Comparison of ENCODE assay signal across 8 cellular contexts in genomic region chr2:74199871-74200305, GRCh38. TPM values are rescaled to one million over a fixed set of nuclear protein-coding genes. Genes with fewer than 3 reads are reported as not detected.
DNase-seq lines count a peak whose midpoint lies in the region; ATAC-seq and TF ChIP-seq lines count a peak whose summit lies in the region.

No MANE protein-coding gene starts in this region.

- CTCF ChIA-PET in activated CD4-positive, alpha-beta memory T cell treated with anti-CD3 and anti-CD28 coated beads for 36 hours (lab: Charles Lee), result interaction anchor here (1.3 to 5.1 kb wide), 4 partner anchors 8 to 52 kb away, joined by 3 to 42 read pairs (median 12); partner anchors contain the start of genes BOLA3 and MOB1A

- POLR2A ChIA-PET in activated CD4-positive, alpha-beta memory T cell treated with anti-CD3 and anti-CD28 coated beads for 36 hours (lab: Charles Lee), result interaction anchor here (0.9 to 6.4 kb wide), 6 partner anchors 11 to 462 kb away, joined by 3 to 124 read pairs (median 5); partner anchors contain the start of genes BOLA3 and MOB1A

- H3K4me1 Mint-ChIP-seq in activated CD4-positive, alpha-beta memory T cell treated with anti-CD3 and anti-CD28 coated beads for 36 hours (ENCODE audit: low read depth), result peaks cover 50% of the 10 kb centered on the region
- peaks cover 10% of the 10 kb centered on the region for H3K4me1 Mint-ChIP-seq in glutamatergic neuron (ENCODE audit: low read depth, unreplicated experiment)

- peak; percentile 68 for DNase-seq in activated effector memory CD4-positive, alpha-beta T cell treated with anti-CD3 and anti-CD28 coated beads, Interleukin-2, amount 50 U/mL, for 16 hours
- DNase-seq in activated effector memory CD4-positive, alpha-beta T cell treated with Interleukin-2 at 50 U/mL for 16 hours, result no peak
- peak; percentile 67 for DNase-seq in activated CD4-positive, alpha-beta memory T cell treated with anti-CD3 and anti-CD28 coated beads for 36 hours
- DNase-seq in glutamatergic neuron, result no peak
- peak; percentile 56 for DNase-seq in stimulated activated CD4-positive, alpha-beta T cell treated with anti-CD3 and anti-CD28 coated beads, Interleukin-4, amount 100 ng/mL, for 24 hours
- DNase-seq in EL, result no peak

- intact Hi-C loops in activated CD4-positive, alpha-beta memory T cell treated with anti-CD3 and anti-CD28 coated beads for 36 hours (cut with micrococcal nuclease), result loop anchor here (2.0 kb wide), 3 partner anchors 53 to 273 kb away; partner anchors contain the start of genes BOLA3 and DGUOK

- peak overlapping the region; percentile 99 for H3K4me3 Mint-ChIP-seq in activated CD4-positive, alpha-beta memory T cell treated with anti-CD3 and anti-CD28 coated beads for 36 hours
- H3K4me3 Mint-ChIP-seq in glutamatergic neuron (ENCODE audit: unreplicated experiment), result peak overlapping the region; percentile 100

- no peak for TF ChIP-seq CTCF in glutamatergic neuron (IDR thresholded peaks at IDR 0.05; ENCODE audit: partially characterized antibody, unreplicated experiment)

- no peak for ATAC-seq in GM18858 (IDR thresholded peaks at IDR 0.05; ENCODE audit: unreplicated experiment)
- ATAC-seq in GM18907 (IDR thresholded peaks at IDR 0.05; ENCODE audit: unreplicated experiment), result no peak

- peak overlapping the region; percentile 100 for H3K27ac Mint-ChIP-seq in activated CD4-positive, alpha-beta memory T cell treated with anti-CD3 and anti-CD28 coated beads for 36 hours
- peak overlapping the region; percentile 99 for H3K27ac Mint-ChIP-seq in glutamatergic neuron (ENCODE audit: unreplicated experiment)

- peaks cover 55% of the 10 kb centered on the region for H3K36me3 Mint-ChIP-seq in activated CD4-positive, alpha-beta memory T cell treated with anti-CD3 and anti-CD28 coated beads for 36 hours
- peaks cover 4% of the 10 kb centered on the region for H3K36me3 Mint-ChIP-seq in glutamatergic neuron (ENCODE audit: unreplicated experiment)

- H3K9me3 Mint-ChIP-seq in activated CD4-positive, alpha-beta memory T cell treated with anti-CD3 and anti-CD28 coated beads for 36 hours, result no peaks in the 10 kb centered on the region
- H3K9me3 Mint-ChIP-seq in glutamatergic neuron (ENCODE audit: unreplicated experiment), result peaks cover 17% of the 10 kb centered on the region

- peaks cover 2% of the 10 kb centered on the region for H3K27me3 Mint-ChIP-seq in activated CD4-positive, alpha-beta memory T cell treated with anti-CD3 and anti-CD28 coated beads for 36 hours
- H3K27me3 Mint-ChIP-seq in glutamatergic neuron (ENCODE audit: unreplicated experiment), result peaks cover 17% of the 10 kb centered on the region

RNA-seq across cellular contexts. Expression of gene MTHFD2, which starts 1.5 kb away (rescaled TPM):
- 100 to 1,000 TPM; 518 to 525 TPM for total RNA-seq in activated CD4-positive, alpha-beta memory T cell treated with anti-CD3 and anti-CD28 coated beads for 36 hours
- 293 TPM for total RNA-seq in glutamatergic neuron (ENCODE audit: unreplicated experiment)

RNA-seq across cellular contexts. Expression of gene MOB1A, which starts 21.2 kb away (rescaled TPM):
- total RNA-seq in activated CD4-positive, alpha-beta memory T cell treated with anti-CD3 and anti-CD28 coated beads for 36 hours, result 100 to 1,000 TPM; 159 to 170 TPM
- total RNA-seq in glutamatergic neuron (ENCODE audit: unreplicated experiment), result 60.5 TPM

RNA-seq across cellular contexts. Expression of gene BOLA3, which starts 52.2 kb away (rescaled TPM):
- total RNA-seq in activated CD4-positive, alpha-beta memory T cell treated with anti-CD3 and anti-CD28 coated beads for 36 hours, result 10 to 100 TPM; 97.2 to 99.8 TPM
- 17.7 TPM for total RNA-seq in glutamatergic neuron (ENCODE audit: unreplicated experiment)

Comparison
In these comparisons a context has a peak if more than half of its experiments do, and no peak if none do; other contexts are left out.
1. DNase-seq: peak in activated effector memory CD4-positive, alpha-beta T cell treated with anti-CD3 and anti-CD28 coated beads, Interleukin-2, amount 50 U/mL, for 16 hours (single experiment), activated CD4-positive, alpha-beta memory T cell treated with anti-CD3 and anti-CD28 coated beads for 36 hours (single experiment) and stimulated activated CD4-positive, alpha-beta T cell treated with anti-CD3 and anti-CD28 coated beads, Interleukin-4, amount 100 ng/mL, for 24 hours (single experiment); none in activated effector memory CD4-positive, alpha-beta T cell treated with Interleukin-2 at 50 U/mL for 16 hours (single experiment), glutamatergic neuron (single experiment) and EL (single experiment).